ENCODE assay signal across 1 cellular context in the genomic region with DNA sequence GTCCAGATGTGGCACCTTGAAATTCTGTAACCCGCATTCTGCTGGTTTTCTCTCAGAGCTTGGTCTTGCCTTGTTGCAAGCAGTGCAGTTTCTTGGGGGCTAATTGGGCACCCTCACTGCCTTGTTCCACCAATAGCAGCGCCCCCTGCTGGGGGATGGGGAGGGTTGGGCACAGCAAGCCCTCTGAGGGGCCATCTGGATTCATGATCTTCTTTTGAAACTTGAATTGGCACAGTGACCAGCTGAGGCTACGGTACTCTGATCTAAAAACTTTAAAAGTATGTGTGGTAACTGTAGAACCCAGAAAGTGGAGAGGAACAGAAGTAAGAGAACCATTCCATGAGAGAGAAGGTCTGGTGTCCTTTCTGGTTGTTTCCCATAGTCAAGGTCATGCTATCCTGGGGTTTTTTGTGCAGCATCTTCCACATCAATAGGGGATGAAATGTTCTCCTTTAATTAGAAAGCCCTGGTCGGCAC.
TF ChIP-seq lines count a peak whose summit lies in the region.

No MANE protein-coding gene starts in this region.

TF ChIP-seq in K562, 482 proteins besides CTCF, POLR2A, EP300 and RAD21 (continued from another document and continues in another):
- TF ChIP-seq, protein P1, sequence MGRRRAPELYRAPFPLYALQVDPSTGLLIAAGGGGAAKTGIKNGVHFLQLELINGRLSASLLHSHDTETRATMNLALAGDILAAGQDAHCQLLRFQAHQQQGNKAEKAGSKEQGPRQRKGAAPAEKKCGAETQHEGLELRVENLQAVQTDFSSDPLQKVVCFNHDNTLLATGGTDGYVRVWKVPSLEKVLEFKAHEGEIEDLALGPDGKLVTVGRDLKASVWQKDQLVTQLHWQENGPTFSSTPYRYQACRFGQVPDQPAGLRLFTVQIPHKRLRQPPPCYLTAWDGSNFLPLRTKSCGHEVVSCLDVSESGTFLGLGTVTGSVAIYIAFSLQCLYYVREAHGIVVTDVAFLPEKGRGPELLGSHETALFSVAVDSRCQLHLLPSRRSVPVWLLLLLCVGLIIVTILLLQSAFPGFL (CRISPR knock-in tag; IDR thresholded peaks at IDR 0.05) = no peak
- TF ChIP-seq CREB1 (IDR thresholded peaks at IDR 0.05) = 0 out of 2 replicates have a peak, but pooled peaks have one; percentile 43
- no peak for TF ChIP-seq CREB1 (CRISPR knock-in tag; IDR thresholded peaks at IDR 0.05)
- TF ChIP-seq CBFA2T3 (IDR thresholded peaks at IDR 0.05) = no peak
- TF ChIP-seq, protein P2, sequence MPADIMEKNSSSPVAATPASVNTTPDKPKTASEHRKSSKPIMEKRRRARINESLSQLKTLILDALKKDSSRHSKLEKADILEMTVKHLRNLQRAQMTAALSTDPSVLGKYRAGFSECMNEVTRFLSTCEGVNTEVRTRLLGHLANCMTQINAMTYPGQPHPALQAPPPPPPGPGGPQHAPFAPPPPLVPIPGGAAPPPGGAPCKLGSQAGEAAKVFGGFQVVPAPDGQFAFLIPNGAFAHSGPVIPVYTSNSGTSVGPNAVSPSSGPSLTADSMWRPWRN (IDR thresholded peaks at IDR 0.05; ENCODE audit: low read depth) = no peak
- TF ChIP-seq, protein P3, sequence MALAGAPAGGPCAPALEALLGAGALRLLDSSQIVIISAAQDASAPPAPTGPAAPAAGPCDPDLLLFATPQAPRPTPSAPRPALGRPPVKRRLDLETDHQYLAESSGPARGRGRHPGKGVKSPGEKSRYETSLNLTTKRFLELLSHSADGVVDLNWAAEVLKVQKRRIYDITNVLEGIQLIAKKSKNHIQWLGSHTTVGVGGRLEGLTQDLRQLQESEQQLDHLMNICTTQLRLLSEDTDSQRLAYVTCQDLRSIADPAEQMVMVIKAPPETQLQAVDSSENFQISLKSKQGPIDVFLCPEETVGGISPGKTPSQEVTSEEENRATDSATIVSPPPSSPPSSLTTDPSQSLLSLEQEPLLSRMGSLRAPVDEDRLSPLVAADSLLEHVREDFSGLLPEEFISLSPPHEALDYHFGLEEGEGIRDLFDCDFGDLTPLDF (CRISPR knock-in tag; IDR thresholded peaks at IDR 0.05) = no peak
- no peak for TF ChIP-seq MCM2 (IDR thresholded peaks at IDR 0.05; ENCODE audit: low read depth)
- TF ChIP-seq ETV6 (IDR thresholded peaks at IDR 0.05; ENCODE audit: borderline replicate concordance in 1 of 2, low read depth in 2 of 2, low read length in 1 of 2) = no peak
- no peak for TF ChIP-seq ETV6 (CRISPR knock-in tag; IDR thresholded peaks at IDR 0.05; ENCODE audit: borderline replicate concordance)
- no peak; a peak in 1 of 4 replicates for TF ChIP-seq KDM4B (IDR thresholded peaks at IDR 0.05; ENCODE audit: borderline replicate concordance in 2 of 2, low read depth in 1 of 2)
- no peak for TF ChIP-seq DDX20 (tag; IDR thresholded peaks at IDR 0.05; ENCODE audit: low read depth)
- no peak for TF ChIP-seq NBN (IDR thresholded peaks at IDR 0.05; ENCODE audit: low read depth)
- TF ChIP-seq, protein P4, sequence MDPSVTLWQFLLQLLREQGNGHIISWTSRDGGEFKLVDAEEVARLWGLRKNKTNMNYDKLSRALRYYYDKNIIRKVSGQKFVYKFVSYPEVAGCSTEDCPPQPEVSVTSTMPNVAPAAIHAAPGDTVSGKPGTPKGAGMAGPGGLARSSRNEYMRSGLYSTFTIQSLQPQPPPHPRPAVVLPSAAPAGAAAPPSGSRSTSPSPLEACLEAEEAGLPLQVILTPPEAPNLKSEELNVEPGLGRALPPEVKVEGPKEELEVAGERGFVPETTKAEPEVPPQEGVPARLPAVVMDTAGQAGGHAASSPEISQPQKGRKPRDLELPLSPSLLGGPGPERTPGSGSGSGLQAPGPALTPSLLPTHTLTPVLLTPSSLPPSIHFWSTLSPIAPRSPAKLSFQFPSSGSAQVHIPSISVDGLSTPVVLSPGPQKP (CRISPR knock-in tag; IDR thresholded peaks at IDR 0.05) = no peak
- no peak; the same call in 1 of the 2 replicates for TF ChIP-seq STAG1 (CRISPR knock-in tag; IDR thresholded peaks at IDR 0.05; ENCODE audit: borderline replicate concordance)
- TF ChIP-seq ZFP1 (CRISPR knock-in tag; IDR thresholded peaks at IDR 0.05) = peak; percentile 47; the same call in 1 of the 2 replicates
- no peak for TF ChIP-seq SAP30 (IDR thresholded peaks at IDR 0.05; ENCODE audit: borderline replicate concordance, insufficient read depth, low read depth, low read length, poor library complexity, severe bottlenecking)
- TF ChIP-seq HNRNPL (IDR thresholded peaks at IDR 0.05; ENCODE audit: low read depth, low read length) = peak; percentile 38; the same call in 1 of the 2 replicates
- TF ChIP-seq, protein P5, sequence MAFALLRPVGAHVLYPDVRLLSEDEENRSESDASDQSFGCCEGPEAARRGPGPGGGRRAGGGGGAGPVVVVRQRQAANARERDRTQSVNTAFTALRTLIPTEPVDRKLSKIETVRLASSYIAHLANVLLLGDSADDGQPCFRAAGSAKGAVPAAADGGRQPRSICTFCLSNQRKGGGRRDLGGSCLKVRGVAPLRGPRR (CRISPR knock-in tag; IDR thresholded peaks at IDR 0.05) = peak; percentile 47; the same call in 1 of the 2 replicates
- TF ChIP-seq PRPF4 (IDR thresholded peaks at IDR 0.05; ENCODE audit: insufficient read depth, low read depth, low read length, poor library complexity, severe bottlenecking) = no peak
- TF ChIP-seq ERF (CRISPR knock-in tag; IDR thresholded peaks at IDR 0.05) = 0 out of 2 replicates have a peak, but pooled peaks have one; percentile 48
- TF ChIP-seq HDGF (IDR thresholded peaks at IDR 0.05) = no peak
- TF ChIP-seq, protein P6, sequence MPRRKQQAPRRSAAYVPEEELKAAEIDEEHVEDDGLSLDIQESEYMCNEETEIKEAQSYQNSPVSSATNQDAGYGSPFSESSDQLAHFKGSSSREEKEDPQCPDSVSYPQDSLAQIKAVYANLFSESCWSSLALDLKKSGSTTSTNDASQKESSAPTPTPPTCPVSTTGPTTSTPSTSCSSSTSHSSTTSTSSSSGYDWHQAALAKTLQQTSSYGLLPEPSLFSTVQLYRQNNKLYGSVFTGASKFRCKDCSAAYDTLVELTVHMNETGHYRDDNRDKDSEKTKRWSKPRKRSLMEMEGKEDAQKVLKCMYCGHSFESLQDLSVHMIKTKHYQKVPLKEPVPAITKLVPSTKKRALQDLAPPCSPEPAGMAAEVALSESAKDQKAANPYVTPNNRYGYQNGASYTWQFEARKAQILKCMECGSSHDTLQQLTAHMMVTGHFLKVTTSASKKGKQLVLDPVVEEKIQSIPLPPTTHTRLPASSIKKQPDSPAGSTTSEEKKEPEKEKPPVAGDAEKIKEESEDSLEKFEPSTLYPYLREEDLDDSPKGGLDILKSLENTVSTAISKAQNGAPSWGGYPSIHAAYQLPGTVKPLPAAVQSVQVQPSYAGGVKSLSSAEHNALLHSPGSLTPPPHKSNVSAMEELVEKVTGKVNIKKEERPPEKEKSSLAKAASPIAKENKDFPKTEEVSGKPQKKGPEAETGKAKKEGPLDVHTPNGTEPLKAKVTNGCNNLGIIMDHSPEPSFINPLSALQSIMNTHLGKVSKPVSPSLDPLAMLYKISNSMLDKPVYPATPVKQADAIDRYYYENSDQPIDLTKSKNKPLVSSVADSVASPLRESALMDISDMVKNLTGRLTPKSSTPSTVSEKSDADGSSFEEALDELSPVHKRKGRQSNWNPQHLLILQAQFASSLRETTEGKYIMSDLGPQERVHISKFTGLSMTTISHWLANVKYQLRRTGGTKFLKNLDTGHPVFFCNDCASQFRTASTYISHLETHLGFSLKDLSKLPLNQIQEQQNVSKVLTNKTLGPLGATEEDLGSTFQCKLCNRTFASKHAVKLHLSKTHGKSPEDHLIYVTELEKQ (CRISPR knock-in tag; IDR thresholded peaks at IDR 0.05) = peak; percentile 49; the same call in 1 of the 2 replicates
- TF ChIP-seq, protein P7, sequence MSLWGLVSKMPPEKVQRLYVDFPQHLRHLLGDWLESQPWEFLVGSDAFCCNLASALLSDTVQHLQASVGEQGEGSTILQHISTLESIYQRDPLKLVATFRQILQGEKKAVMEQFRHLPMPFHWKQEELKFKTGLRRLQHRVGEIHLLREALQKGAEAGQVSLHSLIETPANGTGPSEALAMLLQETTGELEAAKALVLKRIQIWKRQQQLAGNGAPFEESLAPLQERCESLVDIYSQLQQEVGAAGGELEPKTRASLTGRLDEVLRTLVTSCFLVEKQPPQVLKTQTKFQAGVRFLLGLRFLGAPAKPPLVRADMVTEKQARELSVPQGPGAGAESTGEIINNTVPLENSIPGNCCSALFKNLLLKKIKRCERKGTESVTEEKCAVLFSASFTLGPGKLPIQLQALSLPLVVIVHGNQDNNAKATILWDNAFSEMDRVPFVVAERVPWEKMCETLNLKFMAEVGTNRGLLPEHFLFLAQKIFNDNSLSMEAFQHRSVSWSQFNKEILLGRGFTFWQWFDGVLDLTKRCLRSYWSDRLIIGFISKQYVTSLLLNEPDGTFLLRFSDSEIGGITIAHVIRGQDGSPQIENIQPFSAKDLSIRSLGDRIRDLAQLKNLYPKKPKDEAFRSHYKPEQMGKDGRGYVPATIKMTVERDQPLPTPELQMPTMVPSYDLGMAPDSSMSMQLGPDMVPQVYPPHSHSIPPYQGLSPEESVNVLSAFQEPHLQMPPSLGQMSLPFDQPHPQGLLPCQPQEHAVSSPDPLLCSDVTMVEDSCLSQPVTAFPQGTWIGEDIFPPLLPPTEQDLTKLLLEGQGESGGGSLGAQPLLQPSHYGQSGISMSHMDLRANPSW (CRISPR knock-in tag; IDR thresholded peaks at IDR 0.05) = 0 out of 2 replicates have a peak, but pooled peaks have one; percentile 31
- TF ChIP-seq CREM (IDR thresholded peaks at IDR 0.05; ENCODE audit: low read depth) = no peak
- TF ChIP-seq ESRRB (CRISPR knock-in tag; IDR thresholded peaks at IDR 0.05; ENCODE audit: borderline replicate concordance) = no peak
- TF ChIP-seq, protein P8, sequence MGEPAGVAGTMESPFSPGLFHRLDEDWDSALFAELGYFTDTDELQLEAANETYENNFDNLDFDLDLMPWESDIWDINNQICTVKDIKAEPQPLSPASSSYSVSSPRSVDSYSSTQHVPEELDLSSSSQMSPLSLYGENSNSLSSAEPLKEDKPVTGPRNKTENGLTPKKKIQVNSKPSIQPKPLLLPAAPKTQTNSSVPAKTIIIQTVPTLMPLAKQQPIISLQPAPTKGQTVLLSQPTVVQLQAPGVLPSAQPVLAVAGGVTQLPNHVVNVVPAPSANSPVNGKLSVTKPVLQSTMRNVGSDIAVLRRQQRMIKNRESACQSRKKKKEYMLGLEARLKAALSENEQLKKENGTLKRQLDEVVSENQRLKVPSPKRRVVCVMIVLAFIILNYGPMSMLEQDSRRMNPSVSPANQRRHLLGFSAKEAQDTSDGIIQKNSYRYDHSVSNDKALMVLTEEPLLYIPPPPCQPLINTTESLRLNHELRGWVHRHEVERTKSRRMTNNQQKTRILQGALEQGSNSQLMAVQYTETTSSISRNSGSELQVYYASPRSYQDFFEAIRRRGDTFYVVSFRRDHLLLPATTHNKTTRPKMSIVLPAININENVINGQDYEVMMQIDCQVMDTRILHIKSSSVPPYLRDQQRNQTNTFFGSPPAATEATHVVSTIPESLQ (CRISPR knock-in tag; IDR thresholded peaks at IDR 0.05) = no peak
- TF ChIP-seq, protein P9, sequence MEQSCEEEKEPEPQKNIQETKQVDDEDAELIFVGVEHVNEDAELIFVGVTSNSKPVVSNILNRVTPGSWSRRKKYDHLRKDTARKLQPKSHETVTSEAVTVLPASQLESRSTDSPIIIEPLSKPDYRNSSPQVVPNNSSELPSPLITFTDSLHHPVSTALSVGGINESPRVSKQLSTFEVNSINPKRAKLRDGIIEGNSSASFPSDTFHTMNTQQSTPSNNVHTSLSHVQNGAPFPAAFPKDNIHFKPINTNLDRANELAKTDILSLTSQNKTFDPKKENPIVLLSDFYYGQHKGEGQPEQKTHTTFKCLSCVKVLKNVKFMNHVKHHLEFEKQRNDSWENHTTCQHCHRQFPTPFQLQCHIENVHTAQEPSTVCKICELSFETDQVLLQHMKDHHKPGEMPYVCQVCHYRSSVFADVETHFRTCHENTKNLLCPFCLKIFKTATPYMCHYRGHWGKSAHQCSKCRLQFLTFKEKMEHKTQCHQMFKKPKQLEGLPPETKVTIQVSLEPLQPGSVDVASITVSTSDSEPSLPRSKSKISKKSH (CRISPR knock-in tag; IDR thresholded peaks at IDR 0.05) = 0 out of 2 replicates have a peak, but pooled peaks have one; percentile 1
- no peak for TF ChIP-seq TAF15 (IDR thresholded peaks at IDR 0.05; ENCODE audit: low read depth, low read length)
- TF ChIP-seq, protein P10, sequence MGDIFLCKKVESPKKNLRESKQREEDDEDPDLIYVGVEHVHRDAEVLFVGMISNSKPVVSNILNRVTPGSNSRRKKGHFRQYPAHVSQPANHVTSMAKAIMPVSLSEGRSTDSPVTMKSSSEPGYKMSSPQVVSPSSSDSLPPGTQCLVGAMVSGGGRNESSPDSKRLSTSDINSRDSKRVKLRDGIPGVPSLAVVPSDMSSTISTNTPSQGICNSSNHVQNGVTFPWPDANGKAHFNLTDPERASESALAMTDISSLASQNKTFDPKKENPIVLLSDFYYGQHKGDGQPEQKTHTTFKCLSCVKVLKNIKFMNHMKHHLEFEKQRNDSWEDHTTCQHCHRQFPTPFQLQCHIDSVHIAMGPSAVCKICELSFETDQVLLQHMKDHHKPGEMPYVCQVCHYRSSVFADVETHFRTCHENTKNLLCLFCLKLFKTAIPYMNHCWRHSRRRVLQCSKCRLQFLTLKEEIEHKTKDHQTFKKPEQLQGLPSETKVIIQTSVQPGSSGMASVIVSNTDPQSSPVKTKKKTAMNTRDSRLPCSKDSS (IDR thresholded peaks at IDR 0.05; ENCODE audit: low read depth, partially characterized antibody) = no peak
- TF ChIP-seq, protein P11, sequence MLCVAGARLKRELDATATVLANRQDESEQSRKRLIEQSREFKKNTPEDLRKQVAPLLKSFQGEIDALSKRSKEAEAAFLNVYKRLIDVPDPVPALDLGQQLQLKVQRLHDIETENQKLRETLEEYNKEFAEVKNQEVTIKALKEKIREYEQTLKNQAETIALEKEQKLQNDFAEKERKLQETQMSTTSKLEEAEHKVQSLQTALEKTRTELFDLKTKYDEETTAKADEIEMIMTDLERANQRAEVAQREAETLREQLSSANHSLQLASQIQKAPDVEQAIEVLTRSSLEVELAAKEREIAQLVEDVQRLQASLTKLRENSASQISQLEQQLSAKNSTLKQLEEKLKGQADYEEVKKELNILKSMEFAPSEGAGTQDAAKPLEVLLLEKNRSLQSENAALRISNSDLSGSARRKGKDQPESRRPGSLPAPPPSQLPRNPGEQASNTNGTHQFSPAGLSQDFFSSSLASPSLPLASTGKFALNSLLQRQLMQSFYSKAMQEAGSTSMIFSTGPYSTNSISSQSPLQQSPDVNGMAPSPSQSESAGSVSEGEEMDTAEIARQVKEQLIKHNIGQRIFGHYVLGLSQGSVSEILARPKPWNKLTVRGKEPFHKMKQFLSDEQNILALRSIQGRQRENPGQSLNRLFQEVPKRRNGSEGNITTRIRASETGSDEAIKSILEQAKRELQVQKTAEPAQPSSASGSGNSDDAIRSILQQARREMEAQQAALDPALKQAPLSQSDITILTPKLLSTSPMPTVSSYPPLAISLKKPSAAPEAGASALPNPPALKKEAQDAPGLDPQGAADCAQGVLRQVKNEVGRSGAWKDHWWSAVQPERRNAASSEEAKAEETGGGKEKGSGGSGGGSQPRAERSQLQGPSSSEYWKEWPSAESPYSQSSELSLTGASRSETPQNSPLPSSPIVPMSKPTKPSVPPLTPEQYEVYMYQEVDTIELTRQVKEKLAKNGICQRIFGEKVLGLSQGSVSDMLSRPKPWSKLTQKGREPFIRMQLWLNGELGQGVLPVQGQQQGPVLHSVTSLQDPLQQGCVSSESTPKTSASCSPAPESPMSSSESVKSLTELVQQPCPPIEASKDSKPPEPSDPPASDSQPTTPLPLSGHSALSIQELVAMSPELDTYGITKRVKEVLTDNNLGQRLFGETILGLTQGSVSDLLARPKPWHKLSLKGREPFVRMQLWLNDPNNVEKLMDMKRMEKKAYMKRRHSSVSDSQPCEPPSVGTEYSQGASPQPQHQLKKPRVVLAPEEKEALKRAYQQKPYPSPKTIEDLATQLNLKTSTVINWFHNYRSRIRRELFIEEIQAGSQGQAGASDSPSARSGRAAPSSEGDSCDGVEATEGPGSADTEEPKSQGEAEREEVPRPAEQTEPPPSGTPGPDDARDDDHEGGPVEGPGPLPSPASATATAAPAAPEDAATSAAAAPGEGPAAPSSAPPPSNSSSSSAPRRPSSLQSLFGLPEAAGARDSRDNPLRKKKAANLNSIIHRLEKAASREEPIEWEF (CRISPR knock-in tag; IDR thresholded peaks at IDR 0.05) = no peak
- TF ChIP-seq HCFC1 (IDR thresholded peaks at IDR 0.05; ENCODE audit: low read depth, low read length) = no peak; the same call in 1 of the 2 replicates
